In genomic region chr18:45378308-45378707, GRCh38 we compare ENCODE assay signal across 29 cellular contexts.
"Had no signal": no experiment of that assay in that cellular context is flagged by ENCODE, and none has a peak within 500 bp of the region (broad histone marks: within the 10 kb centered on the region; RNA-seq: fewer than 3 reads in every experiment).

No MANE protein-coding gene starts in this region.

- H3K4me1 ChIP-seq: colonic mucosa, heart left ventricle, heart right ventricle had no signal

- H3K27ac ChIP-seq: colonic mucosa, coronary artery, dorsolateral prefrontal cortex, epithelial cell of prostate, esophagus muscularis mucosa, esophagus squamous epithelium, foreskin keratinocyte, gastroesophageal sphincter, heart left ventricle, heart right ventricle, hepatocyte had no signal

- H3K4me2 ChIP-seq: hepatocyte had no signal

- H3K9me3 Mint-ChIP-seq: dendritic cell treated with granulocyte-macrophage colony-stimulating factor and Interleukin-4, amounts not matched to agents 40 ng/mL and 50 ng/mL, for 4 days; effector memory CD8-positive, alpha-beta T cell; endodermal cell had no signal

- H3K4me3 Mint-ChIP-seq: dendritic cell treated with granulocyte-macrophage colony-stimulating factor and Interleukin-4, amounts not matched to agents 40 ng/mL and 50 ng/mL, for 4 days; effector memory CD8-positive, alpha-beta T cell; endodermal cell had no signal

- H3K27ac Mint-ChIP-seq: dendritic cell treated with granulocyte-macrophage colony-stimulating factor and Interleukin-4, amounts not matched to agents 40 ng/mL and 50 ng/mL, for 4 days; effector memory CD8-positive, alpha-beta T cell; endodermal cell had no signal

- H3K27me3 ChIP-seq: colonic mucosa, esophagus muscularis mucosa, esophagus squamous epithelium, foreskin keratinocyte, gastrocnemius medialis, gastroesophageal sphincter, hepatocyte had no signal

- H3K36me3 ChIP-seq: colonic mucosa, esophagus muscularis mucosa, esophagus squamous epithelium, gastrocnemius medialis, gastroesophageal sphincter, heart left ventricle, heart right ventricle had no signal

- ATAC-seq: effector memory CD8-positive, alpha-beta T cell; esophagus mucosa; foreskin keratinocyte; gastroesophageal sphincter; heart left ventricle; heart right ventricle had no signal

- FAIRE-seq: endometrium, endothelial cell of umbilical vein, frontal cortex had no signal

- DNase-seq: colonic mucosa; cortex of kidney; dermis blood vessel endothelial cell; dorsolateral prefrontal cortex; effector CD4-positive, alpha-beta T cell; effector CD8-positive, alpha-beta T cell; effector memory CD4-positive, alpha-beta T cell; effector memory CD8-positive, alpha-beta T cell; endodermal cell; erythroblast; esophagus squamous epithelium; foreskin fibroblast; foreskin keratinocyte; foreskin melanocyte; gastrocnemius medialis; glutamatergic neuron; head of caudate nucleus; heart left ventricle; heart right ventricle had no signal

- H3K4me3 ChIP-seq: colonic mucosa, coronary artery, dorsolateral prefrontal cortex, esophagus muscularis mucosa, esophagus squamous epithelium, gastrocnemius medialis, gastroesophageal sphincter, heart left ventricle, heart right ventricle, hepatocyte had no signal

- H3K79me2 ChIP-seq: hepatocyte had no signal

- H3K9me3 ChIP-seq: colonic mucosa, esophagus muscularis mucosa, esophagus squamous epithelium, gastrocnemius medialis, gastroesophageal sphincter, heart left ventricle, heart right ventricle had no signal

- H2AFZ ChIP-seq: hepatocyte had no signal
